Comparison of ENCODE assay signal across 8 cellular contexts in genomic region chr3:32399030-32399620, GRCh38. TPM values are rescaled to one million over a fixed set of nuclear protein-coding genes. Genes with fewer than 3 reads are reported as not detected.
DNase-seq lines count a peak whose midpoint lies in the region; ATAC-seq and TF ChIP-seq lines count a peak whose summit lies in the region.

No MANE protein-coding gene starts in this region.

- no peak overlapping the region for H4K8ac ChIP-seq in H9 (replicated peaks; ENCODE audit: insufficient read length, low read depth, low read length)

- H4K20me1 ChIP-seq in H9 (ENCODE audit: control insufficient read depth, insufficient read depth, insufficient read length) (no peaks in the 10 kb centered on the region), neural cell (ENCODE audit: insufficient read depth) (no peaks in the 10 kb centered on the region)

- no peak overlapping the region for H3K18ac ChIP-seq in H9 (ENCODE audit: insufficient read length, low read depth, low read length)

- no peak overlapping the region for H3K14ac ChIP-seq in H9 (ENCODE audit: insufficient read depth, low read length)

- H3K9me3 Mint-ChIP-seq in H9 = no peaks in the 10 kb centered on the region; a peak in 1 of 5 replicates

- 0 out of 2 replicates have a peak, but pooled peaks cover 1% of the 10 kb centered on the region for H3K27me3 Mint-ChIP-seq in H9 (ENCODE audit: low read depth)

- H3K4me2 ChIP-seq in H9 (ENCODE audit: insufficient read depth, insufficient read length, low read length) (no peak overlapping the region), neural cell (ENCODE audit: low read length) (no peak overlapping the region)

- H3K4me1 Mint-ChIP-seq in H9 = peaks cover 25 to 26% of the 10 kb centered on the region in 2 experiments

- peaks cover 2% of the 10 kb centered on the region; the same call in 1 of the 2 replicates for H3K4me1 ChIP-seq in H9 (ENCODE audit: insufficient read depth, low read length)

- H2BK20ac ChIP-seq in H9 (ENCODE audit: low read depth, low read length, poor library complexity, severe bottlenecking) = no peak overlapping the region

- H3K27ac Mint-ChIP-seq in H9 = peak overlapping the region in 1 of 3 experiments; percentile 49; a peak in 2 of 7 replicates

- H3K23me2 ChIP-seq in H9 (ENCODE audit: insufficient read length, low read depth, low read length, poor library complexity, severe bottlenecking) = no peaks in the 10 kb centered on the region

- H3K23ac ChIP-seq in H9 (ENCODE audit: insufficient read length, low read depth, low read length) = no peak overlapping the region

- H3T11ph ChIP-seq in H9 (ENCODE audit: low read length) = no peak overlapping the region

- peak overlapping the region; percentile 37 for H2AK5ac ChIP-seq in H9 (ENCODE audit: insufficient read length, low read length)

- H3K9ac ChIP-seq in H9 (ENCODE audit: extremely low read depth, insufficient read length, low read length) (no peak overlapping the region), neural cell (ENCODE audit: low read length) (no peak overlapping the region)

- H3K79me1 ChIP-seq in H9 (ENCODE audit: insufficient read depth, low read depth, low read length, poor library complexity, severe bottlenecking) = peaks cover 2% of the 10 kb centered on the region

- no peak overlapping the region for H2BK15ac ChIP-seq in H9 (ENCODE audit: low read depth, low read length)

- TF ChIP-seq EP300 in neural cell (conservative IDR thresholded peaks at IDR 0.05; ENCODE audit: poor library complexity, severe bottlenecking) = no peak

- no peaks in the 10 kb centered on the region for H3K9me2 ChIP-seq in neural cell (ENCODE audit: insufficient read depth, low read length)

- TF ChIP-seq CTCF in H9 (conservative IDR thresholded peaks at IDR 0.05) = peak; percentile 88
- TF ChIP-seq CTCF in neural cell (IDR thresholded peaks at IDR 0.05; ENCODE audit: poor library complexity, severe bottlenecking) = peak; percentile 50

- peak overlapping the region in 1 of 2 experiments; percentile 33; a peak in 1 of 5 replicates for H3K4me3 Mint-ChIP-seq in H9

- H3K4me3 ChIP-seq in neural cell (ENCODE audit: low read length) = no peak overlapping the region

- no peaks in the 10 kb centered on the region for H3K27me3 ChIP-seq in H9 (ENCODE audit: insufficient read depth, low read length)
- H3K27me3 ChIP-seq in neural cell (ENCODE audit: insufficient read depth, low read depth, low read length) = peaks cover 20% of the 10 kb centered on the region

- H4K91ac ChIP-seq in H9 (ENCODE audit: insufficient read length, low read depth, low read length) = no peak overlapping the region

- H3F3A ChIP-seq in neural cell (ENCODE audit: insufficient read depth, low read length, poor library complexity, severe bottlenecking) = no peaks in the 10 kb centered on the region

- H2BK12ac ChIP-seq in H9 (ENCODE audit: insufficient read length, low read depth, low read length) = no peak overlapping the region

- ATAC-seq in SK-N-SH treated with all-trans-retinoic acid at 6 μM for 48 hours (peak; percentile 20), HG02840 (IDR thresholded peaks at IDR 0.05; ENCODE audit: low FRiP score, unreplicated experiment) (no peak)

- H3K56ac ChIP-seq in H9 (ENCODE audit: insufficient read length, low read depth, low read length) = no peak overlapping the region

- H4K5ac ChIP-seq in H9 (ENCODE audit: insufficient read length, low read depth, low read length) = no peak overlapping the region

- no peak overlapping the region for H2BK120ac ChIP-seq in H9 (ENCODE audit: low read depth, low read length, poor library complexity, severe bottlenecking)

- H3K9me3 ChIP-seq in H9 (ENCODE audit: control insufficient read depth, low read depth, low read length) = no peaks in the 10 kb centered on the region
- H3K9me3 ChIP-seq in neural cell (ENCODE audit: low read length) = no peaks in the 10 kb centered on the region

- H3K36me3 Mint-ChIP-seq in H9 (ENCODE audit: insufficient read depth in 1 of 3, low read depth in 3 of 3) = peaks cover 0 to 6% (median 0%) of the 10 kb centered on the region in 3 experiments; a peak in 2 of 7 replicates

- DNase-seq in NCI-H2107 treated with DMSO at 0.1 percent for 48 hours (lab: John Stamatoyannopoulos, UW; ENCODE audit: unreplicated experiment) (peak; percentile 6), NCI-H2107 (lab: John Stamatoyannopoulos, UW) (no peak), H9 (no peak)
- DNase-seq in effector CD8-positive, alpha-beta T cell (lab: John Stamatoyannopoulos, UW) = peak; percentile 14
- no peak for DNase-seq in activated CD8-positive, alpha-beta memory T cell treated with anti-CD3 and anti-CD28 coated beads, Interleukin-2, amount 50 U/mL, for 4 hours

- peak; percentile 40 for TF ChIP-seq RAD21 in neural cell (conservative IDR thresholded peaks at IDR 0.05)

- H2BK5ac ChIP-seq in H9 (ENCODE audit: insufficient read length, low read length) = no peak overlapping the region

- H3K27ac ChIP-seq in H9 (ENCODE audit: insufficient read length, low read depth, low read length) (no peak overlapping the region), neural cell (ENCODE audit: low read length) (no peak overlapping the region)

- no peaks in the 10 kb centered on the region for H3K36me3 ChIP-seq in neural cell (ENCODE audit: insufficient read depth, low read length)

- H2AFZ ChIP-seq in H9 (ENCODE audit: low read length) = no peak overlapping the region
- no peak overlapping the region for H2AFZ ChIP-seq in neural cell (ENCODE audit: low read depth, low read length)

- H3K4ac ChIP-seq in H9 (ENCODE audit: low read depth, low read length) = no peak overlapping the region

- H3K79me2 ChIP-seq in H9 (ENCODE audit: insufficient read depth, low read length) = no peaks in the 10 kb centered on the region
- no peaks in the 10 kb centered on the region for H3K79me2 ChIP-seq in neural cell (replicated peaks; ENCODE audit: insufficient read depth, low read length)

- WGBS in H9 (ENCODE audit: extremely low coverage, insufficient read length, low lambda C conversion rate) = no CpG with 5 or more reads among the region's 2 CpGs

TF ChIP-seq in SK-N-SH treated with all-trans-retinoic acid at 6 μM for 48 hours, 23 proteins besides CTCF, POLR2A, EP300 and RAD21 (continues in another document):
- TF ChIP-seq PPARA (CRISPR knock-in tag; IDR thresholded peaks at IDR 0.05; ENCODE audit: borderline replicate concordance) = no peak
- no peak for TF ChIP-seq ZFP30 (CRISPR knock-in tag; IDR thresholded peaks at IDR 0.05)
- TF ChIP-seq POU6F1 (CRISPR knock-in tag; IDR thresholded peaks at IDR 0.05; ENCODE audit: borderline replicate concordance, low read depth) = no peak
- no peak for TF ChIP-seq ARNTL (CRISPR knock-in tag; IDR thresholded peaks at IDR 0.05; ENCODE audit: borderline replicate concordance, low read depth)

TF ChIP-seq in neural cell, 6 proteins besides CTCF, POLR2A, EP300 and RAD21:
- no peak for TF ChIP-seq MXI1 (conservative IDR thresholded peaks at IDR 0.05; ENCODE audit: poor library complexity, severe bottlenecking)
- no peak for TF ChIP-seq REST (IDR thresholded peaks at IDR 0.05; ENCODE audit: borderline replicate concordance)

RNA-seq across cellular contexts. Expression of gene CMTM7, which starts 7.5 kb away (rescaled TPM):
- 20.6 and 23.9 TPM in 2 replicates for total RNA-seq in H9 (2021)
- polyA plus RNA-seq in neural cell = 0.57 TPM in 1 of 2 replicates, not detected in the other
- not detected in 2 replicates for polyA minus RNA-seq in neural cell

Comparison
In these comparisons a context has a peak if more than half of its experiments do, and no peak if none do; other contexts are left out.
1. DNase-seq: peak in NCI-H2107 treated with DMSO at 0.1 percent for 48 hours (single experiment) and effector CD8-positive, alpha-beta T cell (single experiment); none in NCI-H2107 (single experiment), H9 (single experiment) and activated CD8-positive, alpha-beta memory T cell treated with anti-CD3 and anti-CD28 coated beads, Interleukin-2, amount 50 U/mL, for 4 hours (single experiment).